ENCODE assay signal across 1 cellular context in genomic region chrX:77930581-77930980, GRCh38.
TF ChIP-seq lines count a peak whose summit lies in the region.

No MANE protein-coding gene starts in this region.

TF ChIP-seq in HepG2, 621 proteins besides CTCF, POLR2A, EP300 and RAD21:
- TF ChIP-seq NKX3-1 (CRISPR knock-in tag; IDR thresholded peaks at IDR 0.05) (no peak), ZKSCAN8 (CRISPR knock-in tag; IDR thresholded peaks at IDR 0.05; ENCODE audit: borderline replicate concordance) (no peak)
- TF ChIP-seq, protein P1, sequence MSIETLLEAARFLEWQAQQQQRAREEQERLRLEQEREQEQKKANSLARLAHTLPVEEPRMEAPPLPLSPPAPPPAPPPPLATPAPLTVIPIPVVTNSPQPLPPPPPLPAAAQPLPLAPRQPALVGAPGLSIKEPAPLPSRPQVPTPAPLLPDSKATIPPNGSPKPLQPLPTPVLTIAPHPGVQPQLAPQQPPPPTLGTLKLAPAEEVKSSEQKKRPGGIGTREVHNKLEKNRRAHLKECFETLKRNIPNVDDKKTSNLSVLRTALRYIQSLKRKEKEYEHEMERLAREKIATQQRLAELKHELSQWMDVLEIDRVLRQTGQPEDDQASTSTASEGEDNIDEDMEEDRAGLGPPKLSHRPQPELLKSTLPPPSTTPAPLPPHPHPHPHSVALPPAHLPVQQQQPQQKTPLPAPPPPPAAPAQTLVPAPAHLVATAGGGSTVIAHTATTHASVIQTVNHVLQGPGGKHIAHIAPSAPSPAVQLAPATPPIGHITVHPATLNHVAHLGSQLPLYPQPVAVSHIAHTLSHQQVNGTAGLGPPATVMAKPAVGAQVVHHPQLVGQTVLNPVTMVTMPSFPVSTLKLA (IDR thresholded peaks at IDR 0.05), result no peak
